Comparison of ENCODE assay signal across 21 cellular contexts in the genomic region with DNA sequence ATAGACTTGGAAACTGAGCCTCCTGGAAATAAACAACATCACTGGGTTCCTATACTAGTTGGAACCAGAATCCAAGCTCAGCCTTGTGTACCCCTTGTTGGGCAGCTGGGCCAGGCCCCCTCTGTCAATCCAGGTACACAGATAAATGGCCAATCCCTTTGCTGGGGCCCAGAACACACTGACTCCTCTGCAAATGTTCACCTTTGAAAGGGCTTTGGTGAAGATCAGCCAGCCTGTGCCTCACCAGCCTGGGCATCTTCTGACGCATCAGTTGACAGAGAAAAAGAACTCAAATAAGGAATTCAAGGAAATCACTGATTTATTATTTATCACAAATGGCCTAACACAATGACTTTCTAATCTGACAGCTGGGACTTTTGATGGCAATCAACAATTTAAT.
DNase-seq lines count a peak whose midpoint lies in the region; ATAC-seq, FAIRE-seq and TF ChIP-seq lines count a peak whose summit lies in the region.
"Had no signal": no experiment of that assay in that cellular context is flagged by ENCODE, and none has a peak within 500 bp of the region (broad histone marks: within the 10 kb centered on the region; RNA-seq: fewer than 3 reads in every experiment).

No MANE protein-coding gene starts in this region.

- CTCF ChIA-PET in T-cell (lab: Charles Lee): interaction anchor here in 1 of 2 donors (0.9 to 1.0 kb wide), 2 partner anchors 9 to 18 kb away, joined by 3 to 4 read pairs; no protein-coding TSS in a partner anchor

- FAIRE-seq in H54 (lab: Jason Lieb, UNC): no peak
- FAIRE-seq: GM12878, K562 had no signal

- peaks cover 4% of the 10 kb centered on the region for H3K36me3 Mint-ChIP-seq in T-cell
- H3K36me3 Mint-ChIP-seq in activated naive CD8-positive, alpha-beta T cell: peaks cover 5% of the 10 kb centered on the region

- H3K9me3 Mint-ChIP-seq in T-cell: no peaks in the 10 kb centered on the region
- no peaks in the 10 kb centered on the region for H3K9me3 Mint-ChIP-seq in activated naive CD8-positive, alpha-beta T cell (ENCODE audit: low read depth)
- H3K9me3 Mint-ChIP-seq: dendritic cell treated with granulocyte-macrophage colony-stimulating factor and Interleukin-4, amounts not matched to agents 40 ng/mL and 50 ng/mL, for 4 days had no signal

- H3K4me3 Mint-ChIP-seq in T-cell: peak overlapping the region in 1 of 3 donors; percentile 73
- H3K4me3 Mint-ChIP-seq in activated naive CD8-positive, alpha-beta T cell: peak overlapping the region; percentile 65
- H3K4me3 Mint-ChIP-seq: dendritic cell treated with granulocyte-macrophage colony-stimulating factor and Interleukin-4, amounts not matched to agents 40 ng/mL and 50 ng/mL, for 4 days; HFFc6 had no signal

- H3K27ac Mint-ChIP-seq in T-cell: peak overlapping the region; percentile 98 to 99
- peak overlapping the region; percentile 98 for H3K27ac Mint-ChIP-seq in activated naive CD8-positive, alpha-beta T cell
- H3K27ac Mint-ChIP-seq: dendritic cell treated with granulocyte-macrophage colony-stimulating factor and Interleukin-4, amounts not matched to agents 40 ng/mL and 50 ng/mL, for 4 days; HFFc6; progenitor cell of endocrine pancreas had no signal

- no peaks in the 10 kb centered on the region for H3K27me3 Mint-ChIP-seq in T-cell
- no peaks in the 10 kb centered on the region for H3K27me3 Mint-ChIP-seq in activated naive CD8-positive, alpha-beta T cell
- H3K27me3 Mint-ChIP-seq: dendritic cell treated with granulocyte-macrophage colony-stimulating factor and Interleukin-4, amounts not matched to agents 40 ng/mL and 50 ng/mL, for 4 days had no signal

- peak; percentile 43 for DNase-seq in stimulated activated CD4-positive, alpha-beta T cell treated with anti-CD3 and anti-CD28 coated beads, Interleukin-15, amount 100 ng/mL, for 24 hours
- no peak for DNase-seq in stimulated activated CD4-positive, alpha-beta T cell treated with anti-CD3 and anti-CD28 coated beads, Interleukin-2, amount 100 ng/mL, for 48 hours
- DNase-seq in T-cell: no peak
- no peak for DNase-seq in H54 (ENCODE audit: insufficient read length, low spot score)
- no peak for DNase-seq in NCI-H2196 treated with DMSO at 0.1 percent for 48 hours (lab: John Stamatoyannopoulos, UW; ENCODE audit: unreplicated experiment)
- DNase-seq: activated CD4-positive, CD25-positive, alpha-beta regulatory T cell treated with anti-CD3 and anti-CD28 coated beads, Interleukin-2, amount 50 U/mL, for 72 hours; DMS79; HFFc6; lower lobe of right lung; NCI-H1048; NCI-H187; NCI-H345; NCI-H774; OCI-M1 had no signal

- no peak for ATAC-seq in T-cell (replicated peaks in 1 of 4)
- ATAC-seq in HG02852 (IDR thresholded peaks at IDR 0.05; ENCODE audit: unreplicated experiment): no peak
- ATAC-seq: GM12878, K562, Right ventricle myocardium inferior had no signal

- TF ChIP-seq POLR2A in H54 (IDR thresholded peaks at IDR 0.05; ENCODE audit: low read depth, low read length): no peak

- peaks cover 91 to 97% (median 95%) of the 10 kb centered on the region in 3 donors for H3K4me1 Mint-ChIP-seq in T-cell
- H3K4me1 Mint-ChIP-seq in activated naive CD8-positive, alpha-beta T cell (ENCODE audit: low read depth): peaks cover 96% of the 10 kb centered on the region

- POLR2A ChIA-PET in T-cell (lab: Charles Lee): interaction anchor here (0.5 to 1.0 kb wide), 2 partner anchors 8 to 520 kb away, joined by 3 to 5 read pairs; no protein-coding TSS in a partner anchor
